In the genomic region with DNA sequence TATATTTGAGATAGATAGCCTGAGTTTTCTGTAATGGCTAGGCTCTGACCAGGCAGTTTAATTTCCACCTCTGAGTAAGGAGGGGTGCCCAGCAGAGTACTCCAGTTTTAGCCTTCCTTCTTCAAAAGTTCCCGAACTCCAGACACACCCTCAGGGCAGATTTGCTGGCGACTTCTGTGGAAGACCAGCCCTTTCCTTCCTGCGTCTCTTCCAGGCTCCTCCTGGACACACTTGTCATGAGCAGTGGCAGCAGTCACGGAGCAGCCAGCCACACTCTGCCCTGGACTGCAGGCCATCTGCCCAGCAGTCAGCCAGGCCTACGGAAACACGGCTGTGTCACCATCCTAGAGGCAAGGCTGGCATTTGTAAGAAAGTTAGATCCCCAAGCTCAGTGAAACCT, we compare ENCODE assay signal across 20 cellular contexts. TPM values are rescaled to one million over a fixed set of nuclear protein-coding genes. Genes with fewer than 3 reads are reported as not detected.
DNase-seq lines count a peak whose midpoint lies in the region; ATAC-seq and TF ChIP-seq lines count a peak whose summit lies in the region.
"Had no signal": no experiment of that assay in that cellular context is flagged by ENCODE, and none has a peak within 500 bp of the region (broad histone marks: within the 10 kb centered on the region; RNA-seq: fewer than 3 reads in every experiment).

No MANE protein-coding gene starts in this region.

- no peak overlapping the region for H3K23ac ChIP-seq in mesendoderm (ENCODE audit: low read length)

- H3K9me3 ChIP-seq in left ventricle myocardium inferior (replicated peaks), result no peaks in the 10 kb centered on the region
- H3K9me3 ChIP-seq: A549, Peyer's patch had no signal

- H2BK15ac ChIP-seq in mesendoderm (replicated peaks; ENCODE audit: low read depth), result no peak overlapping the region

- no CpG with 5 or more reads among the region's 6 CpGs for WGBS in mesendoderm (ENCODE audit: extremely low coverage, insufficient coverage, low lambda C conversion rate)

- TF ChIP-seq CTCF in left ventricle myocardium inferior (IDR thresholded peaks at IDR 0.05; ENCODE audit: borderline replicate concordance), result no peak

- no peak overlapping the region for H4K8ac ChIP-seq in mesendoderm (ENCODE audit: low read depth, low read length)

- H3K4me1 ChIP-seq in left ventricle myocardium inferior (peaks cover 34% of the 10 kb centered on the region), mesendoderm (ENCODE audit: control insufficient read depth, low read depth, low read length) (no peaks in the 10 kb centered on the region)
- H3K4me1 ChIP-seq: A549, Peyer's patch had no signal

- H3K4me2 ChIP-seq in mesendoderm (ENCODE audit: low read length), result no peak overlapping the region
- H3K4me2 ChIP-seq: A549, GM23338 had no signal

- intact Hi-C loops in left ventricle myocardium inferior (cut with micrococcal nuclease) (no loop called here), cardiac septum (cut with DNase I) (no loop called here)

- no peak overlapping the region for H2BK120ac ChIP-seq in mesendoderm (ENCODE audit: low read depth, low read length)

- H3K9ac ChIP-seq in mesendoderm (ENCODE audit: low read length), result no peak overlapping the region

- no peak overlapping the region for H2AK5ac ChIP-seq in mesendoderm (ENCODE audit: low read length)

- peak; percentile 24 for DNase-seq in left ventricle myocardium inferior
- no peak for DNase-seq in cardiac septum (ENCODE audit: low spot score)
- DNase-seq in mesendoderm, result no peak
- DNase-seq in HT-29 (ENCODE audit: low spot score), result no peak
- DNase-seq in stimulated activated CD4-positive, alpha-beta T cell treated with anti-CD3 and anti-CD28 coated beads, Interleukin-15, amount 100 ng/mL, for 24 hours, result no peak
- DNase-seq: DMS79, GDM1, HFFc6, MM.1S, NCI-H1105 treated with DMSO at 0.1 percent for 48 hours, NCI-H2029, NCI-H510A, Peyer's patch, SIG-M5 had no signal

- H3K27ac ChIP-seq in left ventricle myocardium inferior (replicated peaks) (peak overlapping the region; percentile 60), mesendoderm (ENCODE audit: low read depth, low read length) (no peak overlapping the region)
- H3K27ac ChIP-seq: A549, Peyer's patch had no signal

- H3K56ac ChIP-seq in mesendoderm (ENCODE audit: low read length), result peak overlapping the region; percentile 51

- peaks cover 14% of the 10 kb centered on the region for H3K27me3 ChIP-seq in left ventricle myocardium inferior (ENCODE audit: low read depth)
- H3K27me3 ChIP-seq in mesendoderm (ENCODE audit: insufficient read depth, low read length, poor library complexity), result no peaks in the 10 kb centered on the region
- H3K27me3 ChIP-seq: Peyer's patch had no signal

- H3K4ac ChIP-seq in mesendoderm (ENCODE audit: low read depth, low read length), result no peak overlapping the region

- ATAC-seq in esophagus mucosa, result peak; percentile 52
- ATAC-seq in GM19452 (IDR thresholded peaks at IDR 0.05; ENCODE audit: unreplicated experiment), result no peak
- ATAC-seq in GM19455 (IDR thresholded peaks at IDR 0.05; ENCODE audit: unreplicated experiment), result no peak
- ATAC-seq: A549, GM23338 had no signal

- no peak overlapping the region for H4K5ac ChIP-seq in mesendoderm (ENCODE audit: low read length)

- H3K18ac ChIP-seq in mesendoderm (ENCODE audit: low read length), result no peak overlapping the region

- no peaks in the 10 kb centered on the region for H3K79me1 ChIP-seq in mesendoderm (ENCODE audit: low read length)

- no peak overlapping the region for H2BK5ac ChIP-seq in mesendoderm (ENCODE audit: low read length)

- no peak overlapping the region for H3K4me3 ChIP-seq in left ventricle myocardium inferior
- H3K4me3 ChIP-seq in mesendoderm (ENCODE audit: low read length), result no peak overlapping the region
- H3K4me3 ChIP-seq: A549, GM23338, Peyer's patch had no signal

- no peaks in the 10 kb centered on the region for H3K79me2 ChIP-seq in mesendoderm (ENCODE audit: control insufficient read depth, insufficient read depth, low read length)

- H3K36me3 ChIP-seq in left ventricle myocardium inferior (no peaks in the 10 kb centered on the region), mesendoderm (ENCODE audit: control insufficient read depth, insufficient read depth, low read length) (no peaks in the 10 kb centered on the region)
- H3K36me3 ChIP-seq: Peyer's patch had no signal

RNA-seq across cellular contexts. Expression of gene FLT1, which starts 6.6 kb away (rescaled TPM):
- total RNA-seq in left ventricle myocardium inferior (40.7 TPM), cardiac septum (53.4 TPM), esophagus mucosa (5.3 TPM)
- 31.7 TPM for polyA plus RNA-seq in mesendoderm (2013, experiment 1 of 2)
- polyA plus RNA-seq in mesendoderm (2013, experiment 2 of 2), result 34.2 TPM
- not detected in 2 replicates for total RNA-seq in HT-29 (2014; rRNA removed; shearing (Covaris generic))
- polyA plus RNA-seq: A549, CD14-positive monocyte had no signal
